1 cellular context compared by ENCODE assay signal in the genomic region with DNA sequence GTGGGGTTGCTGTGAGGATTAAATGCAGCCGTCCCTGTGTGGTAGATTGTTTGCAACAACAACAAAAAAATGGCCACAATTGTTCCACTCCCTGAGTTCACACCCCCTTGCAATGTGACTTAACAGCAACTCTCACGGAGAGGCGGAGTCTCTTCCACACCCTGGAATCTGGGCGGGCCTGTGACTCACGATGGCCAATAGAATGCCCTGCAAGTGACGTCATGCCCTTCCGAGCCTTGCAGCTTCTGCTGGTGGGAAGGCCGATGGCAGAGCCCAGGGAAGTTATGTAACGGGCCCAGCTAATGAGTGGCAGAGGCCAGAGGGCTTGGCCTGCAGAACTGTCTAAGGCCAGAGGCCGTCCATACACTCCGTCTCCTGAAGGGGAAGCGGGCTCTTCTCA.
A peak's percentile ranks its signal among the peaks of the same experiment; 100 is the strongest.
TF ChIP-seq lines count a peak whose summit lies in the region.

No MANE protein-coding gene starts in this region.

TF ChIP-seq in HepG2, 621 proteins besides CTCF, POLR2A, EP300 and RAD21 (continued from another document):
- TF ChIP-seq AKNA (CRISPR knock-in tag; IDR thresholded peaks at IDR 0.05; ENCODE audit: borderline replicate concordance) = no peak
- no peak for TF ChIP-seq MAFK (conservative IDR thresholded peaks at IDR 0.05 in 1 of 2, IDR thresholded peaks at IDR 0.05 in 1 of 2; ENCODE audit: low read length in 2 of 2)
- peak; percentile 51; the same call in 1 of the 2 replicates for TF ChIP-seq SPEN (CRISPR knock-in tag; IDR thresholded peaks at IDR 0.05; ENCODE audit: low read depth)
- TF ChIP-seq ZGPAT (CRISPR knock-in tag; IDR thresholded peaks at IDR 0.05) = peak; percentile 32; the same call in 1 of the 2 replicates
- no peak for TF ChIP-seq ZBTB21 (CRISPR knock-in tag; IDR thresholded peaks at IDR 0.05)
- TF ChIP-seq SETDB1 (CRISPR knock-in tag; IDR thresholded peaks at IDR 0.05; ENCODE audit: borderline replicate concordance) = no peak
- TF ChIP-seq MLLT10 (CRISPR knock-in tag; IDR thresholded peaks at IDR 0.05) = no peak
- TF ChIP-seq ZNF333 (CRISPR knock-in tag; IDR thresholded peaks at IDR 0.05; ENCODE audit: borderline replicate concordance) = no peak
TF ChIP-seq in HepG2: peak in this region for 123.
